In the genomic region with DNA sequence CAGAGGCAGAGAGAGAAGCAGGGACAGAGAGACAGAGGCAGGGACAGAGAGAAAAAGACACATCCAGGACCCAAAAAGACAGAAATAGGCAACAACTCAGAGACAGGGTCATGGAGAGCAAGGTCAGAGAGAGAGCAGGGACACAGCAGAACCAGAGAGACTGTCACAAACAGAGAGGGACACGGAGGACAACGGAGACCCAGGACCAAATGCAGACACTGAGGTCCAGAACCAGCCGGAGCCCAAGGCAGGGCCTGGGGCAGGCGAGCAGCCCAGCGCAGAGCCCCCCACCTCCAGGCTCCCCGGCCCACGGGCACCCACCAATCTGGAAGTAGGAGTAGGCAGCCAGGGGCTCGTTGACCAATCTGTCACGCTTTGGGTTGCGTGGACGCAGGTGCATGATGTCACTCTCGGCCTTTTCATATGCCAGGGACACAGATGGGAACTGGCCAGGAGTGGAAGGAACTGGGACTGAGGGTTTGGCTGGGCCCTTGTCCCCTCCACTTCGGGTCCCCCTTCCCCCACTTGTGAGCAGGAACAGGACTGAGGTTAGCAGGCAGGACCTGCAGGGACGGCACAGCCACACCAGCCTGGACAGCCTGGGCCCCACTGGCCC, we compare ENCODE assay signal across 21 cellular contexts. TPM values are rescaled to one million over a fixed set of nuclear protein-coding genes. Genes with fewer than 3 reads are reported as not detected.
DNase-seq lines count a peak whose midpoint lies in the region; ATAC-seq, FAIRE-seq and TF ChIP-seq lines count a peak whose summit lies in the region.
"Had no signal": no experiment of that assay in that cellular context is flagged by ENCODE, and none has a peak within 500 bp of the region (broad histone marks: within the 10 kb centered on the region; RNA-seq: fewer than 3 reads in every experiment).

No MANE protein-coding gene starts in this region.

- H3K4me1 Mint-ChIP-seq in neural crest cell: peaks cover 16% of the 10 kb centered on the region

- no peak overlapping the region for H3K27ac Mint-ChIP-seq in neural crest cell (ENCODE audit: unreplicated experiment)
- H3K27ac Mint-ChIP-seq: CD8-positive, alpha-beta T cell; HFFc6 had no signal

- TF ChIP-seq EP300 in HepG2 (IDR thresholded peaks at IDR 0.05; ENCODE audit: low read depth in 2 of 2, low read length in 2 of 2) (no peak), HepG2 (CRISPR knock-in tag; IDR thresholded peaks at IDR 0.05; ENCODE audit: borderline replicate concordance) (no peak)

- TF ChIP-seq RAD21 in HepG2 (CRISPR knock-in tag; IDR thresholded peaks at IDR 0.05): no peak

- no peak overlapping the region for H2AFZ ChIP-seq in HepG2 (ENCODE audit: low read length)
- H2AFZ ChIP-seq: GM23248 had no signal

- in situ Hi-C loops in HepG2 (cut with HindIII; ENCODE audit: extremely low pct_ligation_motif_present, low pct_unique_long_range_greater_than_20kb): no loop called here

- peaks cover 42% of the 10 kb centered on the region for H3K27me3 Mint-ChIP-seq in neural crest cell (ENCODE audit: low read depth)

- CTCF ChIA-PET in HepG2 (lab: Yijun Ruan, JAX; ENCODE audit: low intra/inter-chr PET ratio, low total read pairs): no interaction called here

- no peaks in the 10 kb centered on the region for H3K9me3 Mint-ChIP-seq in neural crest cell
- H3K9me3 Mint-ChIP-seq: CD8-positive, alpha-beta T cell; HFFc6 had no signal

- H3K4me3 ChIP-seq in HepG2 (replicated peaks in 1 of 3; ENCODE audit: insufficient read depth in 1 of 3, low read depth in 2 of 3, low read length in 3 of 3): no peak overlapping the region
- no peak overlapping the region for H3K4me3 ChIP-seq in right lobe of liver
- H3K4me3 ChIP-seq: GM23248 had no signal

- no peaks in the 10 kb centered on the region for H3K79me2 ChIP-seq in HepG2 (ENCODE audit: insufficient read depth, low read length)

- H3K27ac ChIP-seq in HepG2 (ENCODE audit: extremely low read length, insufficient read depth, low read length) (no peak overlapping the region), right lobe of liver (no peak overlapping the region)
- H3K27ac ChIP-seq: 22Rv1, GM23248 had no signal

- TF ChIP-seq POLR2A in HepG2 (IDR thresholded peaks at IDR 0.05; ENCODE audit: insufficient read depth in 1 of 2, low read depth in 2 of 2, low read length in 2 of 2) (no peak), right lobe of liver (IDR thresholded peaks at IDR 0.05) (no peak)

- no peaks in the 10 kb centered on the region for H3K9me3 ChIP-seq in HepG2 (ENCODE audit: low read length)
- no peaks in the 10 kb centered on the region for H3K9me3 ChIP-seq in right lobe of liver

- BruUV-seq in HepG2 (replicated peaks; lab: Mats Ljungman, UMichigan): no TSS peak

- 50% methylated on average over 8 of the region's 14 CpGs for WGBS in HepG2 (ENCODE audit: low lambda C conversion rate)
- WGBS in right lobe of liver (ENCODE audit: insufficient coverage, low coverage, low lambda C conversion rate, missing lambda C conversion rate): 47% methylated on average over 3 of the region's 14 CpGs

- no peak overlapping the region; the same call in 1 of the 2 replicates for H3K9ac ChIP-seq in HepG2 (ENCODE audit: insufficient read depth, low read depth, low read length)
- H3K9ac ChIP-seq: GM23248 had no signal

- intact Hi-C loops in HepG2 (cut with micrococcal nuclease; ENCODE audit: unreplicated experiment) (loop anchor here (10.0 kb wide), 2 partner anchors 61 to 91 kb away; partner anchors contain the start of genes COX6B1, ETV2 and HAUS5), right lobe of liver (cut with DNase I) (no loop called here)

- H4K20me1 ChIP-seq in HepG2 (ENCODE audit: insufficient read depth, low read length): no peaks in the 10 kb centered on the region

- no peak for TF ChIP-seq CTCF in HepG2 (CRISPR knock-in tag; IDR thresholded peaks at IDR 0.05)
- no peak for TF ChIP-seq CTCF in right lobe of liver (IDR thresholded peaks at IDR 0.05)
- TF ChIP-seq CTCF in neural crest cell (conservative IDR thresholded peaks at IDR 0.05): no peak

- FAIRE-seq in HepG2 (lab: Jason Lieb, UNC): no peak
- FAIRE-seq: D721Med had no signal

- H3K4me1 ChIP-seq in HepG2 (ENCODE audit: insufficient read depth, low read length): peaks cover 48% of the 10 kb centered on the region
- H3K4me1 ChIP-seq in right lobe of liver: no peaks in the 10 kb centered on the region

- ATAC-seq in HepG2 (no peak), right lobe of liver (no peak), GM19351 (IDR thresholded peaks at IDR 0.05; ENCODE audit: unreplicated experiment) (no peak), HG02588 (IDR thresholded peaks at IDR 0.05; ENCODE audit: unreplicated experiment) (no peak)
- ATAC-seq: CD8-positive, alpha-beta T cell had no signal

- DNase-seq in HepG2 (ENCODE audit: low spot score) (no peak), right lobe of liver (no peak), cerebellum (ENCODE audit: low spot score) (peak; percentile 62), neural crest cell (ENCODE audit: low read depth, low spot score) (no peak), NCI-H187 treated with DMSO at 0.1 percent for 48 hours (lab: John Stamatoyannopoulos, UW) (no peak), NCI-H226 (no peak)
- DNase-seq: CD8-positive, alpha-beta T cell; COR-L47; DND-41; GF-D8; GM23248; H7; HFFc6; IMR-90 had no signal

- H3K4me3 Mint-ChIP-seq in neural crest cell: peak overlapping the region; percentile 16
- H3K4me3 Mint-ChIP-seq: CD8-positive, alpha-beta T cell; HFFc6 had no signal

- H3K27me3 ChIP-seq in HepG2 (ENCODE audit: control insufficient read depth in 1 of 2, insufficient read depth in 2 of 2, low read length in 2 of 2) (peaks cover 0 to 25% of the 10 kb centered on the region in 2 experiments; a peak in 1 of 5 replicates), right lobe of liver (no peaks in the 10 kb centered on the region)

- POLR2A ChIA-PET in HepG2 (lab: Yijun Ruan, JAX): no interaction called here

- no peak overlapping the region for H3K4me2 ChIP-seq in HepG2 (ENCODE audit: low read depth, low read length)

- H3K36me3 ChIP-seq in HepG2 (replicated peaks in 1 of 2; ENCODE audit: control insufficient read depth in 1 of 2, insufficient read depth in 2 of 2, low read length in 2 of 2) (no peaks in the 10 kb centered on the region), right lobe of liver (no peaks in the 10 kb centered on the region)

- H3K36me3 Mint-ChIP-seq in neural crest cell (ENCODE audit: low read depth): no peaks in the 10 kb centered on the region

RNA-seq across cellular contexts. Expression of gene TMEM147, which starts 8.1 kb away (rescaled TPM):
- total RNA-seq in HepG2 (2016; rRNA removed; fragmentation: Illumina TruSeq; extraction: Trizol) (85.8 and 141 TPM in 2 replicates), right lobe of liver (10 to 100 TPM; 29.4 to 65.7 (median 36.2) TPM), cerebellum (32.6 TPM), neural crest cell (95.1 and 105 TPM in 2 replicates)
- total RNA-seq in HepG2 (2016; cell fraction: cytosol; rRNA removed; fragmentation: Illumina TruSeq; extraction: Trizol; ENCODE audit: low read depth): 264 and 362 TPM in 2 replicates
- 91.4 and 136 TPM in 2 replicates for total RNA-seq in HepG2 (2016; cell fraction: insoluble cytoplasmic fraction; rRNA removed; fragmentation: Illumina TruSeq; extraction: Trizol)
- total RNA-seq in HepG2 (2016; cell fraction: membrane; rRNA removed; fragmentation: Illumina TruSeq; extraction: Trizol): 202 and 264 TPM in 2 replicates
- total RNA-seq in HepG2 (2016; cell fraction: nucleus; rRNA removed; fragmentation: Illumina TruSeq; extraction: Trizol): 88.0 and 104 TPM in 2 replicates
- 176 and 188 TPM in 2 replicates for polyA plus RNA-seq in HepG2 (2011; rRNA removed)
- polyA plus RNA-seq in HepG2 (2011; cell fraction: cytosol; rRNA removed): 174 and 213 TPM in 2 replicates
- 105 and 125 TPM in 2 replicates for polyA plus RNA-seq in HepG2 (2011; cell fraction: nucleus; rRNA removed)
- 78.4 and 132 TPM in 2 replicates for polyA plus RNA-seq in HepG2 (2012)
- polyA plus RNA-seq in HepG2 (2016; cell fraction: cytosol; fragmentation: Illumina TruSeq; extraction: Trizol; ENCODE audit: low read depth): 361 and 462 TPM in 2 replicates
- 102 and 104 TPM in 2 replicates for polyA plus RNA-seq in HepG2 (2016; cell fraction: insoluble cytoplasmic fraction; fragmentation: Illumina TruSeq; extraction: Trizol; ENCODE audit: low read depth)
- polyA plus RNA-seq in HepG2 (2016; cell fraction: membrane; fragmentation: Illumina TruSeq; extraction: Trizol; ENCODE audit: low read depth): 235 and 269 TPM in 2 replicates
- 176 and 183 TPM in 2 replicates for polyA plus RNA-seq in HepG2 (2016; cell fraction: nucleus; fragmentation: Illumina TruSeq; extraction: Trizol; ENCODE audit: insufficient read depth, low read depth)
- 321 and 438 TPM in 2 replicates for polyA minus RNA-seq in HepG2 (2011; rRNA and poly(A)+ RNA removed; ENCODE audit: low replicate concordance)
- 44.9 and 50.7 TPM in 2 replicates for polyA minus RNA-seq in HepG2 (2011; cell fraction: cytosol; rRNA and poly(A)+ RNA removed)
- 18.3 and 26.4 TPM in 2 replicates for polyA minus RNA-seq in HepG2 (2011; cell fraction: nucleus; rRNA and poly(A)+ RNA removed)

RNA-seq across cellular contexts. Expression of gene ATP4A, which starts 10.0 kb away (rescaled TPM):
- 0.11 TPM in 1 of 2 replicates, not detected in the other for total RNA-seq in HepG2 (2016; rRNA removed; fragmentation: Illumina TruSeq; extraction: Trizol)
- total RNA-seq in HepG2 (2016; cell fraction: cytosol; rRNA removed; fragmentation: Illumina TruSeq; extraction: Trizol; ENCODE audit: low read depth): not detected in 2 replicates
- total RNA-seq in HepG2 (2016; cell fraction: insoluble cytoplasmic fraction; rRNA removed; fragmentation: Illumina TruSeq; extraction: Trizol): 0.39 TPM in 2 replicates
- total RNA-seq in HepG2 (2016; cell fraction: membrane; rRNA removed; fragmentation: Illumina TruSeq; extraction: Trizol): 0.28 and 0.31 TPM in 2 replicates
- total RNA-seq in HepG2 (2016; cell fraction: nucleus; rRNA removed; fragmentation: Illumina TruSeq; extraction: Trizol): 0.66 TPM in 1 of 2 replicates, not detected in the other
- 0.08 and 0.09 TPM in 2 replicates for polyA plus RNA-seq in HepG2 (2011; rRNA removed)
- polyA plus RNA-seq in HepG2 (2011; cell fraction: cytosol; rRNA removed): 0.04 and 0.15 TPM in 2 replicates
- polyA plus RNA-seq in HepG2 (2011; cell fraction: nucleus; rRNA removed): 0.51 and 0.69 TPM in 2 replicates
- polyA plus RNA-seq in HepG2 (2012): 0.07 and 0.13 TPM in 2 replicates
- polyA plus RNA-seq in HepG2 (2016; cell fraction: cytosol; fragmentation: Illumina TruSeq; extraction: Trizol; ENCODE audit: low read depth): 0.07 and 0.15 TPM in 2 replicates
- 0.13 TPM in 1 of 2 replicates, not detected in the other for polyA plus RNA-seq in HepG2 (2016; cell fraction: insoluble cytoplasmic fraction; fragmentation: Illumina TruSeq; extraction: Trizol; ENCODE audit: low read depth)
- polyA plus RNA-seq in HepG2 (2016; cell fraction: membrane; fragmentation: Illumina TruSeq; extraction: Trizol; ENCODE audit: low read depth): 0.22 TPM in 1 of 2 replicates, not detected in the other
- 0.68 and 0.98 TPM in 2 replicates for polyA plus RNA-seq in HepG2 (2016; cell fraction: nucleus; fragmentation: Illumina TruSeq; extraction: Trizol; ENCODE audit: insufficient read depth, low read depth)
- polyA minus RNA-seq in HepG2 (2011; rRNA and poly(A)+ RNA removed; ENCODE audit: low replicate concordance): 0.18 TPM in 1 of 2 replicates, not detected in the other
- not detected in 2 replicates for polyA minus RNA-seq in HepG2 (2011; cell fraction: cytosol; rRNA and poly(A)+ RNA removed)
- polyA minus RNA-seq in HepG2 (2011; cell fraction: nucleus; rRNA and poly(A)+ RNA removed): 0.13 TPM in 1 of 2 replicates, not detected in the other
- total RNA-seq in right lobe of liver: under 1 TPM in 1 of 6 experiments, not detected in 5; 0.06 TPM
- not detected for total RNA-seq in cerebellum
- total RNA-seq in neural crest cell: not detected in 2 replicates
- total RNA-seq: A673; CD8-positive, alpha-beta T cell; GM23248; HFFc6; IMR-90 had no signal
- polyA plus RNA-seq: BJ, CD14-positive monocyte, GM23248, IMR-90 had no signal

RNA-seq across cellular contexts. Expression of gene GAPDHS, which starts 20.2 kb away (rescaled TPM):
- total RNA-seq in HepG2 (2016; rRNA removed; fragmentation: Illumina TruSeq; extraction: Trizol) (not detected in 2 replicates), right lobe of liver (not detected), cerebellum (not detected), neural crest cell (not detected in 2 replicates)
- not detected in 2 replicates for total RNA-seq in HepG2 (2016; cell fraction: cytosol; rRNA removed; fragmentation: Illumina TruSeq; extraction: Trizol; ENCODE audit: low read depth)
- total RNA-seq in HepG2 (2016; cell fraction: insoluble cytoplasmic fraction; rRNA removed; fragmentation: Illumina TruSeq; extraction: Trizol): not detected in 2 replicates
- total RNA-seq in HepG2 (2016; cell fraction: membrane; rRNA removed; fragmentation: Illumina TruSeq; extraction: Trizol): not detected in 2 replicates
- total RNA-seq in HepG2 (2016; cell fraction: nucleus; rRNA removed; fragmentation: Illumina TruSeq; extraction: Trizol): not detected in 2 replicates
- polyA plus RNA-seq in HepG2 (2011; rRNA removed): 0.09 TPM in 1 of 2 replicates, not detected in the other
- polyA plus RNA-seq in HepG2 (2011; cell fraction: cytosol; rRNA removed): not detected in 2 replicates
- polyA plus RNA-seq in HepG2 (2011; cell fraction: nucleus; rRNA removed): not detected in 2 replicates
- not detected in 2 replicates for polyA plus RNA-seq in HepG2 (2012)
- not detected in 2 replicates for polyA plus RNA-seq in HepG2 (2016; cell fraction: cytosol; fragmentation: Illumina TruSeq; extraction: Trizol; ENCODE audit: low read depth)
- polyA plus RNA-seq in HepG2 (2016; cell fraction: insoluble cytoplasmic fraction; fragmentation: Illumina TruSeq; extraction: Trizol; ENCODE audit: low read depth): not detected in 2 replicates
- polyA plus RNA-seq in HepG2 (2016; cell fraction: membrane; fragmentation: Illumina TruSeq; extraction: Trizol; ENCODE audit: low read depth): not detected in 2 replicates
- not detected in 2 replicates for polyA plus RNA-seq in HepG2 (2016; cell fraction: nucleus; fragmentation: Illumina TruSeq; extraction: Trizol; ENCODE audit: insufficient read depth, low read depth)
- not detected in 2 replicates for polyA minus RNA-seq in HepG2 (2011; rRNA and poly(A)+ RNA removed; ENCODE audit: low replicate concordance)
- polyA minus RNA-seq in HepG2 (2011; cell fraction: cytosol; rRNA and poly(A)+ RNA removed): not detected in 2 replicates
- not detected in 2 replicates for polyA minus RNA-seq in HepG2 (2011; cell fraction: nucleus; rRNA and poly(A)+ RNA removed)
- total RNA-seq: A673; CD8-positive, alpha-beta T cell; GM23248; HFFc6; IMR-90 had no signal
- polyA plus RNA-seq: BJ, CD14-positive monocyte, GM23248, IMR-90 had no signal

RNA-seq across cellular contexts. Expression of gene SBSN, which starts 25.4 kb away (rescaled TPM):
- total RNA-seq in HepG2 (2016; rRNA removed; fragmentation: Illumina TruSeq; extraction: Trizol) (not detected in 2 replicates), right lobe of liver (under 1 TPM in 1 of 6 experiments, not detected in 5; 0.24 TPM), cerebellum (not detected), neural crest cell (0.20 and 0.21 TPM in 2 replicates)
- total RNA-seq in HepG2 (2016; cell fraction: cytosol; rRNA removed; fragmentation: Illumina TruSeq; extraction: Trizol; ENCODE audit: low read depth): not detected in 2 replicates
- total RNA-seq in HepG2 (2016; cell fraction: insoluble cytoplasmic fraction; rRNA removed; fragmentation: Illumina TruSeq; extraction: Trizol): not detected in 2 replicates
- not detected in 2 replicates for total RNA-seq in HepG2 (2016; cell fraction: membrane; rRNA removed; fragmentation: Illumina TruSeq; extraction: Trizol)
- total RNA-seq in HepG2 (2016; cell fraction: nucleus; rRNA removed; fragmentation: Illumina TruSeq; extraction: Trizol): not detected in 2 replicates
- polyA plus RNA-seq in HepG2 (2011; rRNA removed): not detected in 2 replicates
- polyA plus RNA-seq in HepG2 (2011; cell fraction: cytosol; rRNA removed): not detected in 2 replicates
- not detected in 2 replicates for polyA plus RNA-seq in HepG2 (2011; cell fraction: nucleus; rRNA removed)
- polyA plus RNA-seq in HepG2 (2012): 0.16 TPM in 1 of 2 replicates, not detected in the other
- polyA plus RNA-seq in HepG2 (2016; cell fraction: cytosol; fragmentation: Illumina TruSeq; extraction: Trizol; ENCODE audit: low read depth): not detected in 2 replicates
- polyA plus RNA-seq in HepG2 (2016; cell fraction: insoluble cytoplasmic fraction; fragmentation: Illumina TruSeq; extraction: Trizol; ENCODE audit: low read depth): not detected in 2 replicates
- not detected in 2 replicates for polyA plus RNA-seq in HepG2 (2016; cell fraction: membrane; fragmentation: Illumina TruSeq; extraction: Trizol; ENCODE audit: low read depth)
- not detected in 2 replicates for polyA plus RNA-seq in HepG2 (2016; cell fraction: nucleus; fragmentation: Illumina TruSeq; extraction: Trizol; ENCODE audit: insufficient read depth, low read depth)
- polyA minus RNA-seq in HepG2 (2011; rRNA and poly(A)+ RNA removed; ENCODE audit: low replicate concordance): not detected in 2 replicates
- polyA minus RNA-seq in HepG2 (2011; cell fraction: cytosol; rRNA and poly(A)+ RNA removed): not detected in 2 replicates
- not detected in 2 replicates for polyA minus RNA-seq in HepG2 (2011; cell fraction: nucleus; rRNA and poly(A)+ RNA removed)
- total RNA-seq: A673; CD8-positive, alpha-beta T cell; H7 had no signal
- polyA plus RNA-seq: CD14-positive monocyte had no signal

RNA-seq across cellular contexts. Expression of gene PMIS2, which starts 32.5 kb away (rescaled TPM):
- total RNA-seq in HepG2 (2016; rRNA removed; fragmentation: Illumina TruSeq; extraction: Trizol): not detected in 2 replicates
- not detected in 2 replicates for total RNA-seq in HepG2 (2016; cell fraction: cytosol; rRNA removed; fragmentation: Illumina TruSeq; extraction: Trizol; ENCODE audit: low read depth)
- not detected in 2 replicates for total RNA-seq in HepG2 (2016; cell fraction: insoluble cytoplasmic fraction; rRNA removed; fragmentation: Illumina TruSeq; extraction: Trizol)
- not detected in 2 replicates for total RNA-seq in HepG2 (2016; cell fraction: membrane; rRNA removed; fragmentation: Illumina TruSeq; extraction: Trizol)
- total RNA-seq in HepG2 (2016; cell fraction: nucleus; rRNA removed; fragmentation: Illumina TruSeq; extraction: Trizol): not detected in 2 replicates
- polyA plus RNA-seq in HepG2 (2011; rRNA removed): not detected in 2 replicates
- polyA plus RNA-seq in HepG2 (2011; cell fraction: cytosol; rRNA removed): not detected in 2 replicates
- not detected in 2 replicates for polyA plus RNA-seq in HepG2 (2011; cell fraction: nucleus; rRNA removed)
- polyA plus RNA-seq in HepG2 (2012): not detected in 2 replicates
- not detected in 2 replicates for polyA plus RNA-seq in HepG2 (2016; cell fraction: cytosol; fragmentation: Illumina TruSeq; extraction: Trizol; ENCODE audit: low read depth)
- not detected in 2 replicates for polyA plus RNA-seq in HepG2 (2016; cell fraction: insoluble cytoplasmic fraction; fragmentation: Illumina TruSeq; extraction: Trizol; ENCODE audit: low read depth)
- polyA plus RNA-seq in HepG2 (2016; cell fraction: membrane; fragmentation: Illumina TruSeq; extraction: Trizol; ENCODE audit: low read depth): not detected in 2 replicates
- not detected in 2 replicates for polyA plus RNA-seq in HepG2 (2016; cell fraction: nucleus; fragmentation: Illumina TruSeq; extraction: Trizol; ENCODE audit: insufficient read depth, low read depth)
- polyA minus RNA-seq in HepG2 (2011; rRNA and poly(A)+ RNA removed; ENCODE audit: low replicate concordance): not detected in 2 replicates
- not detected in 2 replicates for polyA minus RNA-seq in HepG2 (2011; cell fraction: cytosol; rRNA and poly(A)+ RNA removed)
- not detected in 2 replicates for polyA minus RNA-seq in HepG2 (2011; cell fraction: nucleus; rRNA and poly(A)+ RNA removed)
- total RNA-seq in right lobe of liver: not detected
- total RNA-seq in cerebellum: not detected
- not detected in 2 replicates for total RNA-seq in neural crest cell
- total RNA-seq: A673; CD8-positive, alpha-beta T cell; GM23248; H7; HFFc6; IMR-90 had no signal
- polyA plus RNA-seq: BJ, CD14-positive monocyte, GM23248, IMR-90 had no signal
